6 cellular contexts compared by ENCODE assay signal in genomic region chr2:85560403-85560726, GRCh38. TPM values are rescaled to one million over a fixed set of nuclear protein-coding genes. Genes with fewer than 3 reads are reported as not detected.
DNase-seq lines count a peak whose midpoint lies in the region; ATAC-seq and TF ChIP-seq lines count a peak whose summit lies in the region.
"Not testable (repeated sequence)": the region's sequence is repeated elsewhere in the genome, so short reads cannot be mapped to it uniquely, and the experiment has no call there.

No MANE protein-coding gene starts in this region.

- not testable (repeated sequence) for H4K5ac ChIP-seq in H9 (ENCODE audit: insufficient read length, low read depth, low read length)

- not testable (repeated sequence) for H3K23me2 ChIP-seq in H9 (ENCODE audit: insufficient read length, low read depth, low read length, poor library complexity, severe bottlenecking)

- not testable (repeated sequence) for H2BK12ac ChIP-seq in H9 (ENCODE audit: insufficient read length, low read depth, low read length)

- not testable (repeated sequence) for H3K4me1 ChIP-seq in H9 (ENCODE audit: insufficient read depth, low read length); neural progenitor cell
- peaks cover 0 to 20% of the 10 kb centered on the region in 2 donors for H3K4me1 ChIP-seq in right atrium auricular region
- H3K4me1 ChIP-seq in upper lobe of right lung = peaks cover 24% of the 10 kb centered on the region

- no CpG with 5 or more reads among the region's 12 CpGs for WGBS in H9 (ENCODE audit: extremely low coverage, insufficient read length, low lambda C conversion rate)

- H3F3A ChIP-seq in neural progenitor cell (ENCODE audit: low read depth) = not testable (repeated sequence)

- not testable (repeated sequence) for H2BK120ac ChIP-seq in H9 (ENCODE audit: low read depth, low read length, poor library complexity, severe bottlenecking)

- H3K9me3 ChIP-seq in H9 (ENCODE audit: control insufficient read depth, low read depth, low read length); T-helper 17 cell (ENCODE audit: control insufficient read depth, low read length, poor library complexity, severe bottlenecking); right atrium auricular region; neural progenitor cell (ENCODE audit: low read depth); upper lobe of right lung: not testable (repeated sequence)

- not testable (repeated sequence) for H2AK5ac ChIP-seq in H9 (ENCODE audit: insufficient read length, low read length)

- CTCF ChIA-PET in MCF 10A (lab: Yijun Ruan, JAX) = interaction anchor here (0.6 to 4.9 kb wide), 8 partner anchors 10 to 206 kb away, joined by 3 to 30 read pairs (median 4); partner anchors contain the start of genes ELMOD3, RETSAT and USP39

- not testable (repeated sequence) for H2BK5ac ChIP-seq in H9 (ENCODE audit: insufficient read length, low read length)

- not testable (repeated sequence) for H3K79me2 ChIP-seq in H9 (ENCODE audit: insufficient read depth, low read length)
- peaks cover 36% of the 10 kb centered on the region for H3K79me2 ChIP-seq in neural progenitor cell (ENCODE audit: low read depth)

- H3K4me2 ChIP-seq in H9 (ENCODE audit: insufficient read depth, insufficient read length, low read length) = peak overlapping the region; percentile 22
- peak overlapping the region; percentile 83 for H3K4me2 ChIP-seq in neural progenitor cell

- H3K23ac ChIP-seq in H9 (ENCODE audit: insufficient read length, low read depth, low read length) = not testable (repeated sequence)

- H2AFZ ChIP-seq in H9 (ENCODE audit: low read length); neural progenitor cell (replicated peaks): not testable (repeated sequence)

- not testable (repeated sequence) for H3K9ac ChIP-seq in H9 (ENCODE audit: extremely low read depth, insufficient read length, low read length)
- peak overlapping the region; percentile 35 for H3K9ac ChIP-seq in neural progenitor cell

- not testable (repeated sequence) for H3K27ac ChIP-seq in H9 (ENCODE audit: insufficient read length, low read depth, low read length); neural progenitor cell
- H3K27ac ChIP-seq in right atrium auricular region (peak overlapping the region in 1 of 2 donors; percentile 91), upper lobe of right lung (peak overlapping the region; percentile 90)

- H3K36me3 ChIP-seq in right atrium auricular region, neural progenitor cell: not testable (repeated sequence)
- H3K36me3 ChIP-seq in upper lobe of right lung = peaks cover 31% of the 10 kb centered on the region

- not testable (repeated sequence) for H3T11ph ChIP-seq in H9 (ENCODE audit: low read length)

- POLR2A ChIA-PET in MCF 10A (lab: Yijun Ruan, JAX) = interaction anchor here (0.6 to 4.6 kb wide), 17 partner anchors 10 to 233 kb away, joined by 3 to 36 read pairs (median 7); partner anchors contain the start of genes ELMOD3, MAT2A, RETSAT and RNF181

- not testable (repeated sequence) for TF ChIP-seq CTCF in H9 (conservative IDR thresholded peaks at IDR 0.05); MCF 10A (IDR thresholded peaks at IDR 0.05; ENCODE audit: unreplicated experiment); right atrium auricular region (IDR thresholded peaks at IDR 0.05); neural progenitor cell (IDR thresholded peaks at IDR 0.05); upper lobe of right lung (IDR thresholded peaks at IDR 0.05)

- H3K4me1 Mint-ChIP-seq in H9 (peaks cover 12 to 13% of the 10 kb centered on the region in 2 experiments; a peak in 3 of 4 replicates), T-helper 17 cell (peaks cover 13% of the 10 kb centered on the region), neural progenitor cell (peaks cover 24% of the 10 kb centered on the region)
- H3K4me1 Mint-ChIP-seq in MCF 10A (ENCODE audit: insufficient read depth, unreplicated experiment) = not testable (repeated sequence)

- intact Hi-C loops in MCF 10A (cut with micrococcal nuclease) = loop anchor here (5.0 kb wide), 1 partner anchor 42 kb away; the partner anchor contains the start of gene TMEM150A
- intact Hi-C loops in upper lobe of right lung (cut with DNase I) = not testable (repeated sequence)

- H3K27ac Mint-ChIP-seq in H9 = peak overlapping the region in 1 of 3 experiments; percentile 96; a peak in 1 of 7 replicates
- H3K27ac Mint-ChIP-seq in T-helper 17 cell = peak overlapping the region; percentile 94
- H3K27ac Mint-ChIP-seq in MCF 10A (ENCODE audit: low read depth, unreplicated experiment) = peak overlapping the region; percentile 93
- H3K27ac Mint-ChIP-seq in neural progenitor cell = not testable (repeated sequence)

- H3K4me3 Mint-ChIP-seq in H9 (peak overlapping the region; percentile 91 to 97), T-helper 17 cell (peak overlapping the region; percentile 93), MCF 10A (ENCODE audit: unreplicated experiment) (peak overlapping the region; percentile 97), neural progenitor cell (peak overlapping the region; percentile 99)

- not testable (repeated sequence) for H3K18ac ChIP-seq in H9 (ENCODE audit: insufficient read length, low read depth, low read length)

- H3K36me3 Mint-ChIP-seq in H9 (ENCODE audit: insufficient read depth in 1 of 3, low read depth in 3 of 3) = peaks cover 7 to 15% (median 15%) of the 10 kb centered on the region in 3 experiments
- H3K36me3 Mint-ChIP-seq in T-helper 17 cell (ENCODE audit: low read depth); MCF 10A (ENCODE audit: insufficient read depth, unreplicated experiment); neural progenitor cell: not testable (repeated sequence)

- not testable (repeated sequence) for H3K14ac ChIP-seq in H9 (ENCODE audit: insufficient read depth, low read length)

- not testable (repeated sequence) for H3K9me3 Mint-ChIP-seq in H9; MCF 10A (ENCODE audit: unreplicated experiment); neural progenitor cell

- not testable (repeated sequence) for H3K27me3 ChIP-seq in H9 (ENCODE audit: insufficient read depth, low read length); right atrium auricular region; neural progenitor cell; upper lobe of right lung

- BruUV-seq in MCF 10A (replicated peaks; lab: Mats Ljungman, UMichigan) = not testable (repeated sequence)

- not testable (repeated sequence) for H2BK15ac ChIP-seq in H9 (ENCODE audit: low read depth, low read length)

- not testable (repeated sequence) for H3K56ac ChIP-seq in H9 (ENCODE audit: insufficient read length, low read depth, low read length)

- not testable (repeated sequence) for ATAC-seq in T-helper 17 cell, upper lobe of right lung

- H4K8ac ChIP-seq in H9 (replicated peaks; ENCODE audit: insufficient read length, low read depth, low read length) = not testable (repeated sequence)

- H3K79me1 ChIP-seq in H9 (ENCODE audit: insufficient read depth, low read depth, low read length, poor library complexity, severe bottlenecking) = not testable (repeated sequence)

- H3K4ac ChIP-seq in H9 (ENCODE audit: low read depth, low read length) = not testable (repeated sequence)

- H3K27me3 Mint-ChIP-seq in H9 (ENCODE audit: low read depth) = peaks cover 11% of the 10 kb centered on the region
- not testable (repeated sequence) for H3K27me3 Mint-ChIP-seq in T-helper 17 cell; MCF 10A (ENCODE audit: insufficient read depth, unreplicated experiment)
- peaks cover 10% of the 10 kb centered on the region for H3K27me3 Mint-ChIP-seq in neural progenitor cell (ENCODE audit: insufficient read depth, low read depth)

- not testable (repeated sequence) for H4K20me1 ChIP-seq in H9 (ENCODE audit: control insufficient read depth, insufficient read depth, insufficient read length); neural progenitor cell (ENCODE audit: low read depth)

- not testable (repeated sequence) for DNase-seq in H9; T-helper 17 cell; MCF 10A (ENCODE audit: unreplicated experiment); right atrium auricular region (ENCODE audit: low spot score); neural progenitor cell (ENCODE audit: low spot score); upper lobe of right lung

- not testable (repeated sequence) for H4K91ac ChIP-seq in H9 (ENCODE audit: insufficient read length, low read depth, low read length)

- H3K4me3 ChIP-seq in right atrium auricular region (peak overlapping the region; percentile 75 to 93), neural progenitor cell (peak overlapping the region; percentile 86), upper lobe of right lung (peak overlapping the region; percentile 72)

- not testable (repeated sequence) for H2BK20ac ChIP-seq in H9 (ENCODE audit: low read depth, low read length, poor library complexity, severe bottlenecking)

RNA-seq across cellular contexts. Expression of gene GGCX, which starts 0.9 kb away (rescaled TPM):
- total RNA-seq in H9 (2021) (32.2 and 32.9 TPM in 2 replicates), T-helper 17 cell (10 to 100 TPM; 15.6 to 17.8 TPM), MCF 10A (2022) (49.1 and 52.2 TPM in 2 replicates), right atrium auricular region (10 to 100 TPM; 18.0 to 23.3 TPM), neural progenitor cell (ENCODE audit: low replicate concordance) (29.7 and 41.7 TPM in 2 replicates), upper lobe of right lung (73.2 TPM)

RNA-seq across cellular contexts. Expression of gene VAMP8, which starts 17.0 kb away (rescaled TPM):
- total RNA-seq in H9 (2021) (33.4 and 34.3 TPM in 2 replicates), T-helper 17 cell (100 to 1,000 TPM in 1 of 2 donors, 10 to 100 TPM in 1; 82.3 to 104 TPM), MCF 10A (2022) (49.9 and 56.0 TPM in 2 replicates), right atrium auricular region (10 to 100 TPM; 11.9 to 26.1 TPM), neural progenitor cell (ENCODE audit: low replicate concordance) (0.52 and 2.4 TPM in 2 replicates), upper lobe of right lung (235 TPM)

RNA-seq across cellular contexts. Expression of gene MAT2A, which starts 21.4 kb away (rescaled TPM):
- total RNA-seq in H9 (2021) (447 and 459 TPM in 2 replicates), T-helper 17 cell (100 to 1,000 TPM in 1 of 2 donors, 10 to 100 TPM in 1; 98.6 to 110 TPM), MCF 10A (2022) (348 and 366 TPM in 2 replicates), right atrium auricular region (100 to 1,000 TPM in 1 of 2 donors, 10 to 100 TPM in 1; 95.6 to 101 TPM), neural progenitor cell (ENCODE audit: low replicate concordance) (180 and 221 TPM in 2 replicates), upper lobe of right lung (212 TPM)

RNA-seq across cellular contexts. Expression of gene VAMP5, which starts 23.9 kb away (rescaled TPM):
- 0.57 and 0.59 TPM in 2 replicates for total RNA-seq in H9 (2021)
- 10 to 100 TPM; 38.2 to 39.5 TPM for total RNA-seq in T-helper 17 cell
- total RNA-seq in MCF 10A (2022) = 1.6 and 3.0 TPM in 2 replicates
- 10 to 100 TPM; 37.2 to 61.7 TPM for total RNA-seq in right atrium auricular region
- not detected in 2 replicates for total RNA-seq in neural progenitor cell (ENCODE audit: low replicate concordance)
- total RNA-seq in upper lobe of right lung = 84.8 TPM

RNA-seq across cellular contexts. Expression of gene RNF181, which starts 35.2 kb away (rescaled TPM):
- total RNA-seq in H9 (2021) (120 and 122 TPM in 2 replicates), T-helper 17 cell (10 to 100 TPM; 42.8 to 43.3 TPM), MCF 10A (2022) (125 and 215 TPM in 2 replicates), right atrium auricular region (100 to 1,000 TPM; 109 to 194 TPM), neural progenitor cell (ENCODE audit: low replicate concordance) (81.3 and 113 TPM in 2 replicates), upper lobe of right lung (85.9 TPM)
